ENCODE assay signal across 9 cellular contexts in genomic region chr5:160466889-160467554, GRCh38. TPM values are rescaled to one million over a fixed set of nuclear protein-coding genes. Genes with fewer than 3 reads are reported as not detected.
DNase-seq lines count a peak whose midpoint lies in the region; ATAC-seq, FAIRE-seq and TF ChIP-seq lines count a peak whose summit lies in the region.
"Had no signal": no experiment of that assay in that cellular context is flagged by ENCODE, and none has a peak within 500 bp of the region (broad histone marks: within the 10 kb centered on the region; RNA-seq: fewer than 3 reads in every experiment).

No MANE protein-coding gene starts in this region.

- H3K79me2 ChIP-seq in fibroblast of lung (ENCODE audit: control insufficient read depth, insufficient read depth, low read length), result no peaks in the 10 kb centered on the region

- no peak for FAIRE-seq in RCC 7860 (lab: Jason Lieb, UNC)

- no peak overlapping the region for H3K27ac ChIP-seq in fibroblast of lung (ENCODE audit: insufficient read depth, low read length)

- H3K27ac Mint-ChIP-seq in activated CD4-positive, alpha-beta T cell treated with anti-CD3 and anti-CD28 coated beads, Interleukin-2, amount 10 ng/mL, durations not matched to agents 7 days and 5 days, result peak overlapping the region; percentile 96
- H3K27ac Mint-ChIP-seq in stimulated activated naive CD8-positive, alpha-beta T cell treated with anti-CD3 and anti-CD28 coated beads, Interleukin-15, Interleukin-2, amounts not matched to agents 100 ng/mL and 50 ng/mL, for 24 hours, result peak overlapping the region; percentile 99

- H3K36me3 Mint-ChIP-seq in activated CD4-positive, alpha-beta T cell treated with anti-CD3 and anti-CD28 coated beads, Interleukin-2, amount 10 ng/mL, durations not matched to agents 7 days and 5 days (ENCODE audit: low read depth), result peaks cover 6% of the 10 kb centered on the region
- peaks cover 34% of the 10 kb centered on the region for H3K36me3 Mint-ChIP-seq in stimulated activated naive CD8-positive, alpha-beta T cell treated with anti-CD3 and anti-CD28 coated beads, Interleukin-15, Interleukin-2, amounts not matched to agents 100 ng/mL and 50 ng/mL, for 24 hours (ENCODE audit: low read depth)

- H4K20me1 ChIP-seq in fibroblast of lung (ENCODE audit: control insufficient read depth, extremely low read depth, insufficient read depth, low read length), result no peaks in the 10 kb centered on the region

- no peaks in the 10 kb centered on the region for H3K9me3 ChIP-seq in fibroblast of lung (ENCODE audit: control insufficient read depth, insufficient read depth, low read depth, low read length)
- H3K9me3 ChIP-seq in mucosa of descending colon, result no peaks in the 10 kb centered on the region
- no peaks in the 10 kb centered on the region for H3K9me3 ChIP-seq in MG63

- no peaks in the 10 kb centered on the region for H3K36me3 ChIP-seq in fibroblast of lung (ENCODE audit: control insufficient read depth, insufficient read depth, low read length)
- no peaks in the 10 kb centered on the region for H3K36me3 ChIP-seq in mucosa of descending colon (ENCODE audit: low read depth)
- H3K36me3 ChIP-seq in MG63, result no peaks in the 10 kb centered on the region

- no peaks in the 10 kb centered on the region for H3K9me3 Mint-ChIP-seq in activated CD4-positive, alpha-beta T cell treated with anti-CD3 and anti-CD28 coated beads, Interleukin-2, amount 10 ng/mL, durations not matched to agents 7 days and 5 days
- no peaks in the 10 kb centered on the region for H3K9me3 Mint-ChIP-seq in stimulated activated naive CD8-positive, alpha-beta T cell treated with anti-CD3 and anti-CD28 coated beads, Interleukin-15, Interleukin-2, amounts not matched to agents 100 ng/mL and 50 ng/mL, for 24 hours

- CTCF ChIA-PET in activated CD4-positive, alpha-beta T cell treated with anti-CD3 and anti-CD28 coated beads, Interleukin-2, amount 10 ng/mL, durations not matched to agents 7 days and 5 days (lab: Charles Lee), result interaction anchor here (0.8 to 6.4 kb wide), 6 partner anchors 10 to 40 kb away, joined by 3 to 63 read pairs (median 5); no protein-coding TSS in a partner anchor

- ATAC-seq in mucosa of descending colon, result no peak

- H3K4me3 ChIP-seq in fibroblast of lung (replicated peaks in 1 of 4; ENCODE audit: control extremely low read depth in 1 of 4, insufficient read depth in 1 of 4, low read depth in 3 of 4, low read length in 4 of 4) (no peak overlapping the region), mucosa of descending colon (no peak overlapping the region), MG63 (no peak overlapping the region)

- H3K4me1 Mint-ChIP-seq in activated CD4-positive, alpha-beta T cell treated with anti-CD3 and anti-CD28 coated beads, Interleukin-2, amount 10 ng/mL, durations not matched to agents 7 days and 5 days, result peaks cover 81% of the 10 kb centered on the region
- peaks cover 86% of the 10 kb centered on the region for H3K4me1 Mint-ChIP-seq in stimulated activated naive CD8-positive, alpha-beta T cell treated with anti-CD3 and anti-CD28 coated beads, Interleukin-15, Interleukin-2, amounts not matched to agents 100 ng/mL and 50 ng/mL, for 24 hours (ENCODE audit: low read depth)

- H3K4me2 ChIP-seq in fibroblast of lung (ENCODE audit: extremely low read depth, insufficient read depth, low read length), result peak overlapping the region; percentile 0

- peaks cover 2% of the 10 kb centered on the region for H3K27me3 Mint-ChIP-seq in activated CD4-positive, alpha-beta T cell treated with anti-CD3 and anti-CD28 coated beads, Interleukin-2, amount 10 ng/mL, durations not matched to agents 7 days and 5 days
- H3K27me3 Mint-ChIP-seq in stimulated activated naive CD8-positive, alpha-beta T cell treated with anti-CD3 and anti-CD28 coated beads, Interleukin-15, Interleukin-2, amounts not matched to agents 100 ng/mL and 50 ng/mL, for 24 hours, result no peaks in the 10 kb centered on the region

- H3K27me3 ChIP-seq in fibroblast of lung (ENCODE audit: control insufficient read depth, insufficient read depth, low read length), result no peaks in the 10 kb centered on the region
- no peaks in the 10 kb centered on the region for H3K27me3 ChIP-seq in MG63

- H2AFZ ChIP-seq in fibroblast of lung (ENCODE audit: low read length), result no peak overlapping the region

- peaks cover 3% of the 10 kb centered on the region for H3K4me1 ChIP-seq in fibroblast of lung (ENCODE audit: control insufficient read depth, extremely low read depth, insufficient read depth, low read length)
- H3K4me1 ChIP-seq in mucosa of descending colon (ENCODE audit: low read depth), result peaks cover 35% of the 10 kb centered on the region

- no peak overlapping the region for H3K9ac ChIP-seq in fibroblast of lung (ENCODE audit: insufficient read depth, low read length)

- intact Hi-C loops in mucosa of descending colon (cut with DNase I, micrococcal nuclease), result no loop called here

- no peak for TF ChIP-seq CTCF in fibroblast of lung (conservative IDR thresholded peaks at IDR 0.05 in 1 of 2, IDR thresholded peaks at IDR 0.05 in 1 of 2; ENCODE audit: low read depth in 1 of 2, low read length in 2 of 2)
- TF ChIP-seq CTCF in mucosa of descending colon (IDR thresholded peaks at IDR 0.05), result no peak

- no peak for DNase-seq in activated CD4-positive, alpha-beta T cell treated with anti-CD3 and anti-CD28 coated beads, Interleukin-2, amount 10 ng/mL, durations not matched to agents 7 days and 5 days
- no peak for DNase-seq in activated CD4-positive, alpha-beta T cell treated with anti-CD3 and anti-CD28 coated beads, Interleukin-2, amount 50 U/mL, for 1 hour
- DNase-seq in RCC 7860 (ENCODE audit: low spot score) (peak; percentile 25), fibroblast of lung (ENCODE audit: low read depth in 2 of 2) (peak in 1 of 2 donors; percentile 8), MV-4-11 (lab: John Stamatoyannopoulos, UW) (no peak), mucosa of descending colon (no peak), MG63 (no peak)
- DNase-seq: NCI-H526 had no signal

- peak overlapping the region; percentile 97 for H3K4me3 Mint-ChIP-seq in activated CD4-positive, alpha-beta T cell treated with anti-CD3 and anti-CD28 coated beads, Interleukin-2, amount 10 ng/mL, durations not matched to agents 7 days and 5 days
- H3K4me3 Mint-ChIP-seq in stimulated activated naive CD8-positive, alpha-beta T cell treated with anti-CD3 and anti-CD28 coated beads, Interleukin-15, Interleukin-2, amounts not matched to agents 100 ng/mL and 50 ng/mL, for 24 hours, result peak overlapping the region; percentile 99

- POLR2A ChIA-PET in activated CD4-positive, alpha-beta T cell treated with anti-CD3 and anti-CD28 coated beads, Interleukin-2, amount 10 ng/mL, durations not matched to agents 7 days and 5 days (lab: Charles Lee), result interaction anchor here (0.7 to 0.8 kb wide), 2 partner anchors 8 to 15 kb away, joined by 3 to 4 read pairs; no protein-coding TSS in a partner anchor

RNA-seq across cellular contexts. Expression of gene PTTG1, which starts 45.4 kb away (rescaled TPM):
- 100 to 1,000 TPM; 160 to 189 TPM for total RNA-seq in activated CD4-positive, alpha-beta T cell treated with anti-CD3 and anti-CD28 coated beads, Interleukin-2, amount 10 ng/mL, durations not matched to agents 7 days and 5 days
- total RNA-seq in fibroblast of lung, result 17.5 and 77.5 TPM in 2 replicates
- 108 and 363 TPM in 2 replicates for polyA plus RNA-seq in fibroblast of lung
- 41.7 and 143 TPM in 2 replicates for polyA plus RNA-seq in fibroblast of lung (2012)
- polyA minus RNA-seq in fibroblast of lung (ENCODE audit: low replicate concordance), result 12.6 and 40.9 TPM in 2 replicates
- 10 to 100 TPM in 1 of 3 donors, 1 to 10 TPM in 2; 5.8 to 46.8 (median 9.0) TPM for total RNA-seq in mucosa of descending colon
- total RNA-seq in MG63 (2014; rRNA removed; shearing (Covaris generic); ENCODE audit: low replicate concordance), result 567 and 761 TPM in 2 replicates

RNA-seq across cellular contexts. Expression of gene SLU7, which starts 48.1 kb away (rescaled TPM):
- total RNA-seq in activated CD4-positive, alpha-beta T cell treated with anti-CD3 and anti-CD28 coated beads, Interleukin-2, amount 10 ng/mL, durations not matched to agents 7 days and 5 days, result 10 to 100 TPM; 63.5 to 64.6 TPM
- total RNA-seq in fibroblast of lung (74.5 and 79.4 TPM in 2 replicates), mucosa of descending colon (10 to 100 TPM; 46.4 to 52.3 (median 49.5) TPM)
- polyA plus RNA-seq in fibroblast of lung, result 35.6 and 47.1 TPM in 2 replicates
- polyA plus RNA-seq in fibroblast of lung (2012), result 43.0 and 51.9 TPM in 2 replicates
- 2.3 and 16.7 TPM in 2 replicates for polyA minus RNA-seq in fibroblast of lung (ENCODE audit: low replicate concordance)
- 42.3 and 88.8 TPM in 2 replicates for total RNA-seq in MG63 (2014; rRNA removed; shearing (Covaris generic); ENCODE audit: low replicate concordance)
